22 cellular contexts compared by ENCODE assay signal in the genomic region with DNA sequence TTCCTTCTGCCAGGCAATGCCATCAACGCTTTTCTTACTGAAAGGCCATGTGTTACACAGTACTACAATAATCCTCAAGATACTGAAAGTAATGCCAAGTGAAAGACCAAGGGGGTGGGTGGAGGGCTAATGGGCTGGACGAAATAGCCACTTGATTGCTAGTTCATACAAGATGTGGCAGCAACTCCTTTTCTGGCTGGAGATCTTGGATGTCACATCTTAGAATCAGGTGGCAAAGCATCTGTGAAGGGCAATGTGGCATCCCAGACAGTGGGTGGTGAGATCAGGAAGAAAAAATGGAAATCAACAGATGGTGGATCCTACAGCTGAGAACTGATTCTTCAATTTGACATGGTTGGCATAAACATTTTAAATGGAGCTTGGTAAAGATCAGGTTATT.
"Had no signal": no experiment of that assay in that cellular context is flagged by ENCODE, and none has a peak within 500 bp of the region (broad histone marks: within the 10 kb centered on the region; RNA-seq: fewer than 3 reads in every experiment).

No MANE protein-coding gene starts in this region.

- H3K36me3 ChIP-seq: gastroesophageal sphincter, right atrium auricular region, stomach, tibial nerve had no signal

- H3K9ac ChIP-seq: parathyroid adenoma had no signal

- H3K4me2 ChIP-seq: hepatocyte had no signal

- DNase-seq: activated CD4-positive, alpha-beta T cell treated with anti-CD3 and anti-CD28 coated beads for 4 hours; activated CD4-positive, alpha-beta T cell treated with anti-CD3 and anti-CD28 coated beads, Interleukin-2, amount 50 U/mL, for 48 hours; activated CD4-positive, CD25-positive, alpha-beta regulatory T cell; activated CD8-positive, alpha-beta memory T cell treated with anti-CD3 and anti-CD28 coated beads, Interleukin-2, amount 50 U/mL, for 4 hours; activated gamma-delta T cell treated with Interleukin-2 at 50 U/mL for 16 hours; activated naive CD4-positive, alpha-beta T cell treated with anti-CD3 and anti-CD28 coated beads, Interleukin-2, amount 50 U/mL, for 16 hours; activated T-cell treated with anti-CD3 and anti-CD28 coated beads, Interleukin-2, amount 50 U/mL, for 24 hours; caudate nucleus; left cardiac atrium; left ventricle myocardium superior; naive thymus-derived CD4-positive, alpha-beta T cell; nucleus accumbens; stimulated activated CD4-positive, alpha-beta T cell treated with anti-CD3 and anti-CD28 coated beads, Interleukin-15, amount 100 ng/mL, for 24 hours; stimulated activated CD4-positive, alpha-beta T cell treated with anti-CD3 and anti-CD28 coated beads, Interleukin-2, amount 100 ng/mL, for 24 hours; stimulated activated naive B cell treated with anti-CD40 and anti-IgM and Interleukin-4, amounts not matched to agents 10 μg/mL and 1 μg/mL and 100 μg/mL, for 72 hours; stomach had no signal

- H3K4me1 ChIP-seq: gastroesophageal sphincter, parathyroid adenoma, right atrium auricular region, tibial nerve had no signal

- H3K27ac ChIP-seq: gastroesophageal sphincter, hepatocyte, parathyroid adenoma, right atrium auricular region, stomach, tibial nerve had no signal

- H3K9me3 ChIP-seq: right atrium auricular region, stomach, tibial nerve had no signal

- H3K4me3 ChIP-seq: gastroesophageal sphincter, hepatocyte, right atrium auricular region, stomach, tibial nerve had no signal

- H3K27me3 ChIP-seq: gastroesophageal sphincter, right atrium auricular region, stomach, tibial nerve had no signal

- H2AFZ ChIP-seq: hepatocyte, parathyroid adenoma had no signal

- ATAC-seq: activated T-helper 17 cell treated with anti-CD3 and anti-CD28 coated beads, Interleukin-2, amount 50 U/mL, for 72 hours; gastroesophageal sphincter; left cardiac atrium; left ventricle myocardium superior; naive thymus-derived CD4-positive, alpha-beta T cell; stimulated activated naive B cell treated with anti-CD40 and anti-IgM and Interleukin-4, amounts not matched to agents 10 μg/mL and 1 μg/mL and 100 μg/mL, for 72 hours had no signal

- H3K79me2 ChIP-seq: hepatocyte, parathyroid adenoma had no signal
